Comparison of ENCODE assay signal across 34 cellular contexts in the genomic region with DNA sequence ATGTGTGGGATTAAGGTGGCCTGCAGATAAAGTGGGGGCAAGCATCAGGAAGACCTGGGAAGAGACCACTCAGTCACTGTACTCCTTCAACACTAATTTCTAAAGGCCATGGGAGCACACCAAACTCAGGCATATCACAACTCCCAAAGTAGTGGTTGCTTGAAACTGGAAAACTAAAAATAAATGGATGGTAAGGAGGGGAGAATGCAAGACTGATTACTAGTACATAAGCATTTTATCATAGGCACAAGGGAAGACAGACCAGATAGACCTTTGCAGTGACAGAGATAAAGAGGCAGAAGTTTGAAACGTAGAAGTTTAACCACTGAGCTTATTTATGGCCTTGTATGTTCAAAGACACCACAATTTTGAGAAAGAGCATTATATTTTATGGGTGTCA.
"Had no signal": no experiment of that assay in that cellular context is flagged by ENCODE, and none has a peak within 500 bp of the region (broad histone marks: within the 10 kb centered on the region; RNA-seq: fewer than 3 reads in every experiment).

No MANE protein-coding gene starts in this region.

- H3K9me3 ChIP-seq: MG63 had no signal

- H3K27ac ChIP-seq: KMS-11 had no signal

- DNase-seq: Karpas-422, Kasumi-1, KG1, MG63, MM.1S, MV-4-11, NCI-H1048, NCI-H1092, NCI-H1092 treated with DMSO at 0.1 percent for 48 hours, NCI-H1105, NCI-H1105 treated with DMSO at 0.1 percent for 48 hours, NCI-H1417, NCI-H1417 treated with DMSO at 0.1 percent for 48 hours, NCI-H1436, NCI-H1436 treated with DMSO at 0.1 percent for 48 hours, NCI-H146, NCI-H1694, NCI-H1694 treated with DMSO at 0.1 percent for 48 hours, NCI-H187, NCI-H187 treated with DMSO at 0.1 percent for 48 hours, NCI-H1930, NCI-H2029, NCI-H2029 treated with DMSO at 0.1 percent for 48 hours, NCI-H2081, NCI-H2081 treated with DMSO at 0.1 percent for 48 hours, NCI-H2107, NCI-H2171, NCI-H2171 treated with DMSO at 0.1 percent for 48 hours, NCI-H2227 treated with DMSO at 0.1 percent for 48 hours, NCI-H226, NCI-H345, NCI-H446, NCI-H446 treated with DMSO at 0.1 percent for 48 hours had no signal

- H3K4me3 ChIP-seq: MG63 had no signal

- H3K27me3 ChIP-seq: MG63 had no signal

- H3K36me3 ChIP-seq: MG63 had no signal
